ENCODE assay signal across 31 cellular contexts in the genomic region with DNA sequence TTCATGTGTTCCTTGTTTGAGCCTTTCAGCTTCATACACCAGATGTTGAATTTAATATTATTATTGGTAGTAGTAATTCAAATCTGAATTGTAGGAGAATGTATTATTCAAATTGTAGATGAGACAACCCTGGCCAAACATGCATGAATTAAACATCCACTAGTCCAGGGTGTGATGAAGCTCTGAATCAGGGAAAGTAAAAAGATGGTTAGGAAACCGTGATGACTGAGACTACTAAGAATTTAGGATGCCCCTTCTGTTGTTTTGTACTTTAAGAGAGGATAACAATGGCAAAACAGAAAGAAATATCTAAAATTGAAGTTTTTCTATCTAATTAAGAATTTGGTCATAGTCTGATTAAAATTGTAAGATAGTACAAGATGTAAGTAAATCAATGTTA.
"Had no signal": no experiment of that assay in that cellular context is flagged by ENCODE, and none has a peak within 500 bp of the region (broad histone marks: within the 10 kb centered on the region; RNA-seq: fewer than 3 reads in every experiment).

No MANE protein-coding gene starts in this region.

- H3K36me3 Mint-ChIP-seq: activated CD4-positive, alpha-beta memory T cell treated with anti-CD3 and anti-CD28 coated beads for 36 hours; activated CD8-positive, alpha-beta memory T cell treated with anti-CD3 and anti-CD28 coated beads, Interleukin-2, amount 10 ng/mL, durations not matched to agents 7 days and 5 days; activated naive CD4-positive, alpha-beta T cell treated with anti-CD3 and anti-CD28 coated beads, Interleukin-2, amount 10 ng/mL, durations not matched to agents 7 days and 5 days; activated naive CD4-positive, alpha-beta T cell treated with anti-CD3 and anti-CD28 coated beads, Interleukin-2, amount 50 U/mL, for 72 hours; activated naive CD8-positive, alpha-beta T cell treated with anti-CD3 and anti-CD28 coated beads, Interleukin-2, amount 10 ng/mL, durations not matched to agents 7 days and 5 days; brain had no signal

- H3K4me3 ChIP-seq: ascending aorta, breast epithelium, cardiac muscle cell, coronary artery, esophagus squamous epithelium, gastroesophageal sphincter, heart right ventricle had no signal

- H3K4me1 Mint-ChIP-seq: activated CD4-positive, alpha-beta T cell treated with anti-CD3 and anti-CD28 coated beads for 36 hours; activated CD4-positive, alpha-beta T cell treated with anti-CD3 and anti-CD28 coated beads, Interleukin-2, amount 10 ng/mL, durations not matched to agents 24 days and 14 days; activated CD8-positive, alpha-beta memory T cell treated with anti-CD3 and anti-CD28 coated beads, Interleukin-2, amount 10 ng/mL, durations not matched to agents 7 days and 5 days; activated naive CD4-positive, alpha-beta T cell treated with anti-CD3 and anti-CD28 coated beads, Interleukin-2, amount 10 ng/mL, durations not matched to agents 7 days and 5 days; activated naive CD8-positive, alpha-beta T cell treated with anti-CD3 and anti-CD28 coated beads, Interleukin-2, amount 10 ng/mL, durations not matched to agents 7 days and 5 days; brain had no signal

- ATAC-seq: activated CD4-positive, alpha-beta T cell treated with anti-CD3 and anti-CD28 coated beads for 36 hours; activated CD8-positive, alpha-beta memory T cell treated with anti-CD3 and anti-CD28 coated beads, Interleukin-2, amount 10 ng/mL, durations not matched to agents 7 days and 5 days; activated CD8-positive, alpha-beta T cell treated with anti-CD3 and anti-CD28 coated beads, Interleukin-2, amount 10 ng/mL, durations not matched to agents 7 days and 5 days; activated naive CD4-positive, alpha-beta T cell treated with anti-CD3 and anti-CD28 coated beads, Interleukin-2, amount 50 U/mL, for 72 hours; gastroesophageal sphincter; heart right ventricle had no signal

- H3K27me3 Mint-ChIP-seq: activated CD4-positive, alpha-beta memory T cell treated with anti-CD3 and anti-CD28 coated beads for 36 hours; activated CD4-positive, alpha-beta T cell treated with anti-CD3 and anti-CD28 coated beads for 36 hours; activated CD4-positive, alpha-beta T cell treated with anti-CD3 and anti-CD28 coated beads, Interleukin-2, amount 10 ng/mL, durations not matched to agents 24 days and 14 days; activated CD8-positive, alpha-beta memory T cell treated with anti-CD3 and anti-CD28 coated beads, Interleukin-2, amount 10 ng/mL, durations not matched to agents 7 days and 5 days; activated naive CD4-positive, alpha-beta T cell treated with anti-CD3 and anti-CD28 coated beads, Interleukin-2, amount 10 ng/mL, durations not matched to agents 7 days and 5 days; activated naive CD8-positive, alpha-beta T cell treated with anti-CD3 and anti-CD28 coated beads, Interleukin-2, amount 10 ng/mL, durations not matched to agents 7 days and 5 days; brain had no signal

- DNase-seq: activated CD4-positive, alpha-beta memory T cell treated with anti-CD3 and anti-CD28 coated beads for 36 hours; activated CD4-positive, alpha-beta T cell treated with anti-CD3 and anti-CD28 coated beads for 36 hours; activated CD4-positive, alpha-beta T cell treated with anti-CD3 and anti-CD28 coated beads, Interleukin-2, amount 10 ng/mL, durations not matched to agents 24 days and 14 days; activated CD4-positive, CD25-positive, alpha-beta regulatory T cell; activated CD4-positive, CD25-positive, alpha-beta regulatory T cell treated with anti-CD3 and anti-CD28 coated beads, Interleukin-2, amount 50 U/mL, for 72 hours; activated CD8-positive, alpha-beta memory T cell treated with anti-CD3 and anti-CD28 coated beads, Interleukin-2, amount 10 ng/mL, durations not matched to agents 7 days and 5 days; activated CD8-positive, alpha-beta memory T cell treated with anti-CD3 and anti-CD28 coated beads, Interleukin-2, amount 50 U/mL, for 4 hours; activated CD8-positive, alpha-beta T cell treated with anti-CD3 and anti-CD28 coated beads, Interleukin-2, amount 10 ng/mL, durations not matched to agents 7 days and 5 days; activated gamma-delta T cell; activated naive CD4-positive, alpha-beta T cell; activated naive CD4-positive, alpha-beta T cell treated with anti-CD3 and anti-CD28 coated beads, Interleukin-2, amount 10 ng/mL, durations not matched to agents 7 days and 5 days; activated naive CD8-positive, alpha-beta T cell treated with anti-CD3 and anti-CD28 coated beads, Interleukin-2, amount 10 ng/mL, durations not matched to agents 7 days and 5 days; activated T-cell treated with anti-CD3 and anti-CD28 coated beads, Interleukin-2, amount 50 U/mL, for 1 hour; activated T-cell treated with anti-CD3 and anti-CD28 coated beads, Interleukin-2, amount 50 U/mL, for 48 hours; central memory CD4-positive, alpha-beta T cell; dermis blood vessel endothelial cell; effector CD8-positive, alpha-beta T cell; esophagus squamous epithelium; foreskin melanocyte; heart right ventricle; T-helper 2 cell had no signal

- H3K27ac ChIP-seq: ascending aorta, breast epithelium, cardiac muscle cell, coronary artery, epithelial cell of prostate, esophagus squamous epithelium, gastroesophageal sphincter, heart right ventricle had no signal

- H3K27me3 ChIP-seq: ascending aorta, breast epithelium, cardiac muscle cell, esophagus squamous epithelium, gastroesophageal sphincter, heart right ventricle had no signal

- H3K27ac Mint-ChIP-seq: activated CD4-positive, alpha-beta memory T cell treated with anti-CD3 and anti-CD28 coated beads for 36 hours; activated CD4-positive, alpha-beta T cell treated with anti-CD3 and anti-CD28 coated beads for 36 hours; activated CD4-positive, alpha-beta T cell treated with anti-CD3 and anti-CD28 coated beads, Interleukin-2, amount 10 ng/mL, durations not matched to agents 24 days and 14 days; activated CD8-positive, alpha-beta memory T cell treated with anti-CD3 and anti-CD28 coated beads, Interleukin-2, amount 10 ng/mL, durations not matched to agents 7 days and 5 days; activated CD8-positive, alpha-beta T cell treated with anti-CD3 and anti-CD28 coated beads, Interleukin-2, amount 10 ng/mL, durations not matched to agents 7 days and 5 days; activated naive CD4-positive, alpha-beta T cell treated with anti-CD3 and anti-CD28 coated beads, Interleukin-2, amount 10 ng/mL, durations not matched to agents 7 days and 5 days; activated naive CD4-positive, alpha-beta T cell treated with anti-CD3 and anti-CD28 coated beads, Interleukin-2, amount 50 U/mL, for 72 hours; activated naive CD8-positive, alpha-beta T cell treated with anti-CD3 and anti-CD28 coated beads, Interleukin-2, amount 10 ng/mL, durations not matched to agents 7 days and 5 days; activated T-helper 1 cell treated with anti-CD3 and anti-CD28 coated beads, Interleukin-12 subunit alpha, Interleukin-12 subunit beta, Interleukin-2, Interleukin-4 antibody, amounts not matched to agents 30 ng/mL and 10 ng/mL and 1 ng/mL, durations not matched to agents 14 hours and 24 hours and 36 hours; activated T-helper 2 cell treated with anti-CD3 and anti-CD28 coated beads, Interferon-gamma antibody, Interleukin-2, Interleukin-4, amounts not matched to agents 10 μg/mL and 5 μg/mL and 100 μg/mL, durations not matched to agents 14 hours and 24 hours and 36 hours; brain had no signal

- H3K4me3 Mint-ChIP-seq: activated CD4-positive, alpha-beta memory T cell treated with anti-CD3 and anti-CD28 coated beads for 36 hours; activated CD4-positive, alpha-beta T cell treated with anti-CD3 and anti-CD28 coated beads for 36 hours; activated CD4-positive, alpha-beta T cell treated with anti-CD3 and anti-CD28 coated beads, Interleukin-2, amount 10 ng/mL, durations not matched to agents 24 days and 14 days; activated CD8-positive, alpha-beta memory T cell treated with anti-CD3 and anti-CD28 coated beads, Interleukin-2, amount 10 ng/mL, durations not matched to agents 7 days and 5 days; activated CD8-positive, alpha-beta T cell treated with anti-CD3 and anti-CD28 coated beads, Interleukin-2, amount 10 ng/mL, durations not matched to agents 7 days and 5 days; activated naive CD4-positive, alpha-beta T cell treated with anti-CD3 and anti-CD28 coated beads, Interleukin-2, amount 10 ng/mL, durations not matched to agents 7 days and 5 days; activated naive CD8-positive, alpha-beta T cell treated with anti-CD3 and anti-CD28 coated beads, Interleukin-2, amount 10 ng/mL, durations not matched to agents 7 days and 5 days; activated T-helper 1 cell treated with anti-CD3 and anti-CD28 coated beads, Interleukin-12 subunit alpha, Interleukin-12 subunit beta, Interleukin-2, Interleukin-4 antibody, amounts not matched to agents 30 ng/mL and 10 ng/mL and 1 ng/mL, durations not matched to agents 14 hours and 24 hours and 36 hours; brain had no signal
